Comparison of ENCODE assay signal across 10 cellular contexts in the genomic region with DNA sequence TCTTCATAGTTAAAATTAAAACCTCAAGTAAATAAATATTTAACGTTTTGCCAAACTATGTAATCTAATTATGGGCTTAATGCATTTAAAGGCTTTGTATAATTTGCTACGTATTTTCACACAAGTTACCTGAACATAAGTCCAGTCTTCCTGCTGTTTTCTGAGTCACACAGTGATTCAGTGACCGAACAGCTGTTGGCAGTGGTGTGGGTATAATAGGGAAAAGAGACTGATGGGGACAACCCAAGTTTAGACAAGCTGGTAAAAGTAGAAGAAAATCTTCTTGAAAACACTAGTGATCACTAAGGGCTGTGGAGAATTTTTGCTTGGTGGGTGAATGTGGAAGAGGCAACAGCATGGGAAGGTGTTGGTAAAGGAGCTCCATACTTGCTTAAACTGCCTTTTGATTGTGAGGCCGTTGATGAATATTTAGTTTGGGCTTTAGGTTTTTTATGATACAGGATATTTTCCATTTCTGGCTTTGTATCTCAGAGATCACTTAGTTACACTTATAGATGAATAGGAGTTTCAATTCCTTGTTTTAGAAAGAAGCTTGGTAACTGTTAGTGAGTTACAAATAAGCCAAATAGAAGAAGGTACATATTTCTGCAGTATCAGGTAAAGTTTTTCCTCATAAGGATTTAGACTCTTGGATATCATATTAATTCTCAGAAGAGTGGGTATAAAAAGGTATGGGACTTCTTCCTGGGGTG. TPM values are rescaled to one million over a fixed set of nuclear protein-coding genes. Genes with fewer than 3 reads are reported as not detected.
DNase-seq lines count a peak whose midpoint lies in the region; ATAC-seq, FAIRE-seq and TF ChIP-seq lines count a peak whose summit lies in the region.
"Had no signal": no experiment of that assay in that cellular context is flagged by ENCODE, and none has a peak within 500 bp of the region (broad histone marks: within the 10 kb centered on the region; RNA-seq: fewer than 3 reads in every experiment).

No MANE protein-coding gene starts in this region.

- WGBS in A549 (ENCODE audit: missing lambda C conversion rate) = 44% methylated on average over 4 of the region's 4 CpGs

- H3K4me1 ChIP-seq in A549 = peaks cover 12% of the 10 kb centered on the region
- H3K4me1 ChIP-seq in MM.1S (ENCODE audit: low read length) = no peaks in the 10 kb centered on the region
- H3K4me1 ChIP-seq: sigmoid colon had no signal

- no peaks in the 10 kb centered on the region for H3K79me2 ChIP-seq in SU-DHL-6 (ENCODE audit: insufficient read depth, low read length)
- H3K79me2 ChIP-seq in MM.1S (ENCODE audit: low read length) = no peaks in the 10 kb centered on the region

- ATAC-seq in A549 (peak in 1 of 2 experiments; percentile 51; a peak in 2 of 6 replicates), GM19395 (IDR thresholded peaks at IDR 0.05; ENCODE audit: unreplicated experiment) (peak; percentile 81), HG03108 (IDR thresholded peaks at IDR 0.05; ENCODE audit: unreplicated experiment) (peak; percentile 67)

- H3K27me3 ChIP-seq in SU-DHL-6 (ENCODE audit: low read length) (no peaks in the 10 kb centered on the region), MM.1S (replicated peaks; ENCODE audit: insufficient read depth, low read length) (no peaks in the 10 kb centered on the region)
- H3K27me3 ChIP-seq: sigmoid colon had no signal

- no peak for TF ChIP-seq POLR2A in A549 (IDR thresholded peaks at IDR 0.05; ENCODE audit: low read length)

- CTCF ChIA-PET in A549 (lab: Yijun Ruan, JAX) = no interaction called here

- H3K4me2 ChIP-seq in A549 (peak overlapping the region; percentile 15), SU-DHL-6 (ENCODE audit: low read depth, low read length, poor library complexity, severe bottlenecking) (peak overlapping the region; percentile 35), MM.1S (ENCODE audit: low read depth, low read length) (no peak overlapping the region)

- H4K20me1 ChIP-seq in SU-DHL-6 (ENCODE audit: low read depth, low read length) (no peaks in the 10 kb centered on the region), MM.1S (ENCODE audit: insufficient read depth, low read length) (no peaks in the 10 kb centered on the region)

- H2AFZ ChIP-seq in SU-DHL-6 (ENCODE audit: low read depth, low read length, severe bottlenecking) (peak overlapping the region; percentile 57), MM.1S (ENCODE audit: low read length) (no peak overlapping the region)

- H3K9me2 ChIP-seq in SU-DHL-6 (replicated peaks; ENCODE audit: insufficient read depth, low read length) (no peaks in the 10 kb centered on the region), MM.1S (replicated peaks; ENCODE audit: insufficient read depth, low read length) (no peaks in the 10 kb centered on the region)

- H3K9me3 ChIP-seq in A549 = no peaks in the 10 kb centered on the region
- H3K9me3 ChIP-seq in SU-DHL-6 (ENCODE audit: insufficient read depth, low read length) = no peaks in the 10 kb centered on the region
- no peaks in the 10 kb centered on the region for H3K9me3 ChIP-seq in MM.1S (replicated peaks; ENCODE audit: insufficient read depth, low read length)
- H3K9me3 ChIP-seq: sigmoid colon had no signal

- POLR2A ChIA-PET in A549 (lab: Yijun Ruan, JAX) = interaction anchor here (1.2 kb wide), 1 partner anchor 24 kb away, joined by 4 read pairs; the partner anchor contains the start of gene LRRK2

- peak; percentile 79 for FAIRE-seq in A549 (lab: Jason Lieb, UNC)

- H3K36me3 ChIP-seq in SU-DHL-6 (ENCODE audit: low read length) (no peaks in the 10 kb centered on the region; the same call in 1 of the 2 replicates), MM.1S (replicated peaks; ENCODE audit: insufficient read depth, low read length) (no peaks in the 10 kb centered on the region)

- no peak for TF ChIP-seq CTCF in A549 (IDR thresholded peaks at IDR 0.05)
- TF ChIP-seq CTCF in SU-DHL-6 (IDR thresholded peaks at IDR 0.05; ENCODE audit: insufficient read depth, low read length, poor library complexity, severe bottlenecking) = no peak
- no peak for TF ChIP-seq CTCF in MM.1S (IDR thresholded peaks at IDR 0.05; ENCODE audit: low read length)

- no peak overlapping the region for H3K27ac ChIP-seq in A549
- H3K27ac ChIP-seq in SU-DHL-6 (ENCODE audit: low read depth, low read length) = no peak overlapping the region
- no peak overlapping the region for H3K27ac ChIP-seq in MM.1S (ENCODE audit: low read length)
- H3K27ac ChIP-seq: sigmoid colon had no signal

- TF ChIP-seq EP300 in A549 (IDR thresholded peaks at IDR 0.05) = no peak

- H3K9ac ChIP-seq in SU-DHL-6 (ENCODE audit: low read length) = no peak overlapping the region
- no peak overlapping the region for H3K9ac ChIP-seq in MM.1S (ENCODE audit: low read length)

- peak in 1 of 2 experiments; percentile 18 for DNase-seq in A549 (ENCODE audit: low read depth in 1 of 2, low spot score in 1 of 2)
- no peak for DNase-seq in T-helper 9 cell
- no peak for DNase-seq in Ammon's horn (ENCODE audit: low spot score)
- no peak for DNase-seq in MM.1S
- DNase-seq in NCI-H526 treated with DMSO at 0.1 percent for 48 hours (lab: John Stamatoyannopoulos, UW) = no peak
- DNase-seq: NCI-H1092, sigmoid colon had no signal

- H3K4me3 ChIP-seq in A549 (no peak overlapping the region), SU-DHL-6 (ENCODE audit: insufficient read depth, low read length, poor library complexity, severe bottlenecking) (no peak overlapping the region), MM.1S (ENCODE audit: low read length) (no peak overlapping the region)
- H3K4me3 ChIP-seq: sigmoid colon had no signal

- no peaks in the 10 kb centered on the region for H3F3A ChIP-seq in SU-DHL-6 (ENCODE audit: insufficient read depth)
- no peaks in the 10 kb centered on the region for H3F3A ChIP-seq in MM.1S (ENCODE audit: insufficient read depth, low read length)

- no peak for TF ChIP-seq RAD21 in A549 (conservative IDR thresholded peaks at IDR 0.05 in 1 of 2, IDR thresholded peaks at IDR 0.05 in 1 of 2)

TF ChIP-seq in A549, 52 proteins besides CTCF, POLR2A, EP300 and RAD21 (continues in another document):
- TF ChIP-seq JUNB (IDR thresholded peaks at IDR 0.05) (no peak), SREBF2 (IDR thresholded peaks at IDR 0.05) (no peak), ZNF302 (CRISPR knock-in tag; IDR thresholded peaks at IDR 0.05) (no peak), BHLHE40 (IDR thresholded peaks at IDR 0.05; ENCODE audit: low read depth, low read length) (no peak), ZC3H11A (IDR thresholded peaks at IDR 0.05) (no peak), PHF8 (IDR thresholded peaks at IDR 0.05; ENCODE audit: borderline replicate concordance, low read depth) (no peak), NR3C1 (IDR thresholded peaks at IDR 0.05) (no peak), RCOR1 (IDR thresholded peaks at IDR 0.05; ENCODE audit: low read depth, low read length) (no peak), HDAC2 (IDR thresholded peaks at IDR 0.05) (no peak), HOXB5 (CRISPR knock-in tag; IDR thresholded peaks at IDR 0.05) (no peak), CEBPB (IDR thresholded peaks at IDR 0.05) (no peak), TFCP2L1 (CRISPR knock-in tag; IDR thresholded peaks at IDR 0.05) (no peak)
- TF ChIP-seq, protein P1, sequence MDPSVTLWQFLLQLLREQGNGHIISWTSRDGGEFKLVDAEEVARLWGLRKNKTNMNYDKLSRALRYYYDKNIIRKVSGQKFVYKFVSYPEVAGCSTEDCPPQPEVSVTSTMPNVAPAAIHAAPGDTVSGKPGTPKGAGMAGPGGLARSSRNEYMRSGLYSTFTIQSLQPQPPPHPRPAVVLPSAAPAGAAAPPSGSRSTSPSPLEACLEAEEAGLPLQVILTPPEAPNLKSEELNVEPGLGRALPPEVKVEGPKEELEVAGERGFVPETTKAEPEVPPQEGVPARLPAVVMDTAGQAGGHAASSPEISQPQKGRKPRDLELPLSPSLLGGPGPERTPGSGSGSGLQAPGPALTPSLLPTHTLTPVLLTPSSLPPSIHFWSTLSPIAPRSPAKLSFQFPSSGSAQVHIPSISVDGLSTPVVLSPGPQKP (IDR thresholded peaks at IDR 0.05; ENCODE audit: low read depth, low read length) = no peak
- TF ChIP-seq, protein P2, sequence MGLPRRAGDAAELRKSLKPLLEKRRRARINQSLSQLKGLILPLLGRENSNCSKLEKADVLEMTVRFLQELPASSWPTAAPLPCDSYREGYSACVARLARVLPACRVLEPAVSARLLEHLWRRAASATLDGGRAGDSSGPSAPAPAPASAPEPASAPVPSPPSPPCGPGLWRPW (IDR thresholded peaks at IDR 0.05) = no peak
- TF ChIP-seq, protein P3, sequence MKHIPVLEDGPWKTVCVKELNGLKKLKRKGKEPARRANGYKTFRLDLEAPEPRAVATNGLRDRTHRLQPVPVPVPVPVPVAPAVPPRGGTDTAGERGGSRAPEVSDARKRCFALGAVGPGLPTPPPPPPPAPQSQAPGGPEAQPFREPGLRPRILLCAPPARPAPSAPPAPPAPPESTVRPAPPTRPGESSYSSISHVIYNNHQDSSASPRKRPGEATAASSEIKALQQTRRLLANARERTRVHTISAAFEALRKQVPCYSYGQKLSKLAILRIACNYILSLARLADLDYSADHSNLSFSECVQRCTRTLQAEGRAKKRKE (CRISPR knock-in tag; IDR thresholded peaks at IDR 0.05; ENCODE audit: low read depth) = no peak
- TF ChIP-seq, protein P4, sequence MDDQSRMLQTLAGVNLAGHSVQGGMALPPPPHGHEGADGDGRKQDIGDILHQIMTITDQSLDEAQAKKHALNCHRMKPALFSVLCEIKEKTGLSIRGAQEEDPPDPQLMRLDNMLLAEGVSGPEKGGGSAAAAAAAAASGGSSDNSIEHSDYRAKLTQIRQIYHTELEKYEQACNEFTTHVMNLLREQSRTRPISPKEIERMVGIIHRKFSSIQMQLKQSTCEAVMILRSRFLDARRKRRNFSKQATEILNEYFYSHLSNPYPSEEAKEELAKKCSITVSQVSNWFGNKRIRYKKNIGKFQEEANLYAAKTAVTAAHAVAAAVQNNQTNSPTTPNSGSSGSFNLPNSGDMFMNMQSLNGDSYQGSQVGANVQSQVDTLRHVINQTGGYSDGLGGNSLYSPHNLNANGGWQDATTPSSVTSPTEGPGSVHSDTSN (IDR thresholded peaks at IDR 0.05) = no peak
- TF ChIP-seq, protein P5, sequence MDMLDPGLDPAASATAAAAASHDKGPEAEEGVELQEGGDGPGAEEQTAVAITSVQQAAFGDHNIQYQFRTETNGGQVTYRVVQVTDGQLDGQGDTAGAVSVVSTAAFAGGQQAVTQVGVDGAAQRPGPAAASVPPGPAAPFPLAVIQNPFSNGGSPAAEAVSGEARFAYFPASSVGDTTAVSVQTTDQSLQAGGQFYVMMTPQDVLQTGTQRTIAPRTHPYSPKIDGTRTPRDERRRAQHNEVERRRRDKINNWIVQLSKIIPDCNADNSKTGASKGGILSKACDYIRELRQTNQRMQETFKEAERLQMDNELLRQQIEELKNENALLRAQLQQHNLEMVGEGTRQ (IDR thresholded peaks at IDR 0.05) = no peak

RNA-seq across cellular contexts. Expression of gene LRRK2, which starts 23.9 kb away (rescaled TPM):
- polyA plus RNA-seq in A549 (2011; rRNA removed) (18.1 and 20.4 TPM in 2 replicates), A549 (2017; fragmentation: RNase III; extraction: RNeasy Plus Mini Kit Qiagen cat#74134 plus additional on column Dnase treatment) (3.1 to 5.3 TPM (median 5.2 TPM) in 3 replicates)
- polyA plus RNA-seq in A549 (2012; cell fraction: cytosol; rRNA removed) = 1.5 and 1.7 TPM in 2 replicates
- polyA plus RNA-seq in A549 (2012; cell fraction: nucleus; rRNA removed) = 1.6 and 2.8 TPM in 2 replicates
- polyA minus RNA-seq in A549 (2011; rRNA and poly(A)+ RNA removed) = 13.2 and 13.5 TPM in 2 replicates
